In genomic region chr9:98609646-98610045, GRCh38 we compare ENCODE assay signal across 1 cellular context.
TF ChIP-seq lines count a peak whose summit lies in the region.

No MANE protein-coding gene starts in this region.

TF ChIP-seq in endothelial cell of umbilical vein, 7 proteins besides CTCF, POLR2A, EP300 and RAD21 (continued from another document):
- no peak for TF ChIP-seq MAX (IDR thresholded peaks at IDR 0.05; ENCODE audit: insufficient read depth, insufficient read length)
- no peak for TF ChIP-seq EZH2 (IDR thresholded peaks at IDR 0.05; ENCODE audit: borderline replicate concordance, low read depth, low read length, severe bottlenecking)
- no peak for TF ChIP-seq JUN (IDR thresholded peaks at IDR 0.05; ENCODE audit: borderline replicate concordance, insufficient read depth, insufficient read length, low read depth)
TF ChIP-seq in endothelial cell of umbilical vein: peak in this region for 0.
